8 cellular contexts compared by ENCODE assay signal in genomic region chr7:134140889-134141867, GRCh38. TPM values are rescaled to one million over a fixed set of nuclear protein-coding genes. Genes with fewer than 3 reads are reported as not detected.
DNase-seq lines count a peak whose midpoint lies in the region; ATAC-seq and TF ChIP-seq lines count a peak whose summit lies in the region.

No MANE protein-coding gene starts in this region.

- H3K4me2 ChIP-seq in SK-N-SH, result no peak overlapping the region

- intact Hi-C loops in CD4-positive, alpha-beta T cell (cut with DNase I, micrococcal nuclease), result loop anchor here (5.0 kb wide), 2 partner anchors 216 to 1824 kb away; no protein-coding TSS in a partner anchor
- intact Hi-C loops in left ventricle myocardium inferior (cut with micrococcal nuclease) (no loop called here), psoas muscle (cut with DNase I) (no loop called here)

- no peaks in the 10 kb centered on the region for H3K9me2 ChIP-seq in SK-N-SH

- H3K79me2 ChIP-seq in SK-N-SH (ENCODE audit: insufficient read depth), result no peaks in the 10 kb centered on the region

- no peak overlapping the region for H3K9ac ChIP-seq in SK-N-SH

- H4K20me1 ChIP-seq in SK-N-SH (ENCODE audit: insufficient read depth), result no peaks in the 10 kb centered on the region

- H3K9me3 ChIP-seq in CD4-positive, alpha-beta T cell (ENCODE audit: control insufficient read depth, low read length), result no peaks in the 10 kb centered on the region
- no peaks in the 10 kb centered on the region for H3K9me3 ChIP-seq in SK-N-SH
- no peaks in the 10 kb centered on the region for H3K9me3 ChIP-seq in left ventricle myocardium inferior (replicated peaks)
- no peaks in the 10 kb centered on the region for H3K9me3 ChIP-seq in psoas muscle

- peaks cover 0 to 5% of the 10 kb centered on the region in 2 experiments for H3K36me3 ChIP-seq in SK-N-SH (replicated peaks in 1 of 2; ENCODE audit: control insufficient read depth in 1 of 2, insufficient read depth in 2 of 2, low read length in 1 of 2)
- H3K36me3 ChIP-seq in left ventricle myocardium inferior, result no peaks in the 10 kb centered on the region
- no peaks in the 10 kb centered on the region for H3K36me3 ChIP-seq in psoas muscle (ENCODE audit: insufficient read depth in 1 of 2, low read depth in 1 of 2)

- ATAC-seq in CD4-positive, alpha-beta T cell (ENCODE audit: poor library complexity), result no peak
- ATAC-seq in GM19035 (IDR thresholded peaks at IDR 0.05; ENCODE audit: unreplicated experiment), result peak; percentile 72
- peak; percentile 79 for ATAC-seq in HG03442 (IDR thresholded peaks at IDR 0.05; ENCODE audit: unreplicated experiment)
- ATAC-seq in psoas muscle, result peak; percentile 71 to 90 (median 86)
- ATAC-seq in GM18505 (IDR thresholded peaks at IDR 0.05; ENCODE audit: unreplicated experiment), result no peak

- TF ChIP-seq POLR2A in GM18505 (IDR thresholded peaks at IDR 0.05; ENCODE audit: borderline replicate concordance, extremely low read depth, insufficient read depth, insufficient read length), result no peak

- H3K9me3 Mint-ChIP-seq in CD4-positive, alpha-beta T cell, result no peaks in the 10 kb centered on the region

- H3K4me3 Mint-ChIP-seq in CD4-positive, alpha-beta T cell, result no peak overlapping the region

- peak; percentile 84 for TF ChIP-seq CTCF in CD4-positive, alpha-beta T cell (IDR thresholded peaks at IDR 0.05)
- TF ChIP-seq CTCF in SK-N-SH (IDR thresholded peaks at IDR 0.05) (peak; percentile 98), left ventricle myocardium inferior (IDR thresholded peaks at IDR 0.05; ENCODE audit: borderline replicate concordance) (peak; percentile 94), psoas muscle (IDR thresholded peaks at IDR 0.05) (peak; percentile 87)

- H3K27me3 Mint-ChIP-seq in CD4-positive, alpha-beta T cell, result no peaks in the 10 kb centered on the region

- no peaks in the 10 kb centered on the region for H3K4me1 Mint-ChIP-seq in CD4-positive, alpha-beta T cell (ENCODE audit: low read depth)

- H3K4me3 ChIP-seq in SK-N-SH (ENCODE audit: low read depth in 2 of 2, low read length in 1 of 2) (no peak overlapping the region), left ventricle myocardium inferior (no peak overlapping the region), psoas muscle (no peak overlapping the region)

- H3K36me3 Mint-ChIP-seq in CD4-positive, alpha-beta T cell (ENCODE audit: low read depth), result no peaks in the 10 kb centered on the region

- no peaks in the 10 kb centered on the region for H3K27me3 ChIP-seq in CD4-positive, alpha-beta T cell (ENCODE audit: control insufficient read depth, insufficient read depth, low read length)
- H3K27me3 ChIP-seq in SK-N-SH (ENCODE audit: insufficient read depth) (no peaks in the 10 kb centered on the region), left ventricle myocardium inferior (ENCODE audit: low read depth) (peaks cover 8% of the 10 kb centered on the region), psoas muscle (ENCODE audit: insufficient read depth in 3 of 3, low read length in 2 of 3) (no peaks in the 10 kb centered on the region)

- H2AFZ ChIP-seq in SK-N-SH (ENCODE audit: low read depth), result peak overlapping the region; percentile 76; the same call in 1 of the 2 replicates

- CTCF ChIA-PET in CD4-positive, alpha-beta T cell (lab: Charles Lee), result interaction anchor here (0.6 to 1.5 kb wide), 6 partner anchors 8 to 14 kb away, joined by 3 to 7 read pairs (median 3); partner anchors contain the start of gene LRGUK
- CTCF ChIA-PET in SK-N-SH (lab: Yijun Ruan, JAX), result interaction anchor here (0.5 to 2.4 kb wide), 114 partner anchors 9 to 1823 kb away, joined by 3 to 26 read pairs (median 4); partner anchors contain the start of genes LRGUK and SLC35B4

- no peak overlapping the region for H3K27ac Mint-ChIP-seq in CD4-positive, alpha-beta T cell

- H3F3A ChIP-seq in SK-N-SH (replicated peaks; ENCODE audit: insufficient read depth), result no peaks in the 10 kb centered on the region

- POLR2A ChIA-PET in CD4-positive, alpha-beta T cell (lab: Charles Lee), result interaction anchor here (0.9 kb wide), 1 partner anchor 9 kb away, joined by 3 read pairs; no protein-coding TSS in a partner anchor
- POLR2A ChIA-PET in SK-N-SH (lab: Yijun Ruan, JAX), result interaction anchor here (0.8 kb wide), 1 partner anchor 121 kb away, joined by 3 read pairs; no protein-coding TSS in a partner anchor

- peak; percentile 98 for TF ChIP-seq RAD21 in SK-N-SH (IDR thresholded peaks at IDR 0.05; ENCODE audit: low read length)

- H3K27ac ChIP-seq in CD4-positive, alpha-beta T cell (ENCODE audit: low read depth, low read length), result no peak overlapping the region
- H3K27ac ChIP-seq in SK-N-SH (ENCODE audit: low read depth in 2 of 2, low read length in 1 of 2), result peak overlapping the region in 1 of 2 experiments; percentile 63; a peak in 2 of 4 replicates
- no peak overlapping the region for H3K27ac ChIP-seq in left ventricle myocardium inferior (replicated peaks)
- H3K27ac ChIP-seq in psoas muscle, result no peak overlapping the region

- 58% methylated on average over 18 of the region's 18 CpGs for WGBS in SK-N-SH (ENCODE audit: low lambda C conversion rate)
- 47 to 50% (median 48%) methylated on average over 18 of the region's 18 CpGs for WGBS in psoas muscle, 3 donors

- peaks cover 0 to 20% of the 10 kb centered on the region in 2 experiments; a peak in 2 of 4 replicates for H3K4me1 ChIP-seq in SK-N-SH (ENCODE audit: control insufficient read depth in 1 of 2, insufficient read depth in 2 of 2, low read depth in 1 of 2, low read length in 1 of 2)
- no peaks in the 10 kb centered on the region for H3K4me1 ChIP-seq in left ventricle myocardium inferior
- H3K4me1 ChIP-seq in psoas muscle, result no peaks in the 10 kb centered on the region

- peak; percentile 7 to 54 (median 22) for DNase-seq in CD4-positive, alpha-beta T cell
- DNase-seq in SK-N-SH (peak; percentile 86), amniotic epithelial cell (ENCODE audit: low read depth) (peak; percentile 42), left ventricle myocardium inferior (peak; percentile 66), psoas muscle (peak; percentile 65 to 75)

- peak in 1 of 2 experiments; percentile 49; a peak in 1 of 4 replicates for TF ChIP-seq EP300 in SK-N-SH (IDR thresholded peaks at IDR 0.05; ENCODE audit: borderline replicate concordance in 1 of 2, low read depth in 1 of 2, low read length in 1 of 2)

TF ChIP-seq in SK-N-SH, 30 proteins besides CTCF, POLR2A, EP300 and RAD21 (continues in another document):
- no peak for TF ChIP-seq RXRA (IDR thresholded peaks at IDR 0.05; ENCODE audit: borderline replicate concordance, low read depth)
- peak; percentile 58 for TF ChIP-seq CHD2 (IDR thresholded peaks at IDR 0.05; ENCODE audit: low read length, partially characterized antibody)
- TF ChIP-seq ZBTB33 (IDR thresholded peaks at IDR 0.05; ENCODE audit: borderline replicate concordance, low read depth), result no peak
- no peak for TF ChIP-seq JUND (IDR thresholded peaks at IDR 0.05)
- TF ChIP-seq SMC3 (IDR thresholded peaks at IDR 0.05; ENCODE audit: low read depth, low read length), result peak; percentile 92
- TF ChIP-seq PBX3 (IDR thresholded peaks at IDR 0.05), result no peak
- no peak for TF ChIP-seq FOXJ3 (CRISPR knock-in tag; IDR thresholded peaks at IDR 0.05)
- no peak for TF ChIP-seq TAF1 (IDR thresholded peaks at IDR 0.05; ENCODE audit: borderline replicate concordance, low read depth, low read length)
- peak; percentile 66 for TF ChIP-seq RCOR1 (IDR thresholded peaks at IDR 0.05; ENCODE audit: low read length)
- no peak for TF ChIP-seq FOSL2 (IDR thresholded peaks at IDR 0.05; ENCODE audit: borderline replicate concordance, low read depth)
- no peak for TF ChIP-seq POLR2AphosphoS5 (IDR thresholded peaks at IDR 0.05; ENCODE audit: low read depth, low read length)
- TF ChIP-seq NRF1 (IDR thresholded peaks at IDR 0.05; ENCODE audit: low read depth, low read length), result 0 out of 2 replicates have a peak, but pooled peaks have one; percentile 11
- TF ChIP-seq EZH2phosphoT487 (IDR thresholded peaks at IDR 0.05; ENCODE audit: borderline replicate concordance, low read depth), result no peak
- TF ChIP-seq TEAD4 (IDR thresholded peaks at IDR 0.05; ENCODE audit: borderline replicate concordance, insufficient read depth), result no peak
- TF ChIP-seq FOXM1 (IDR thresholded peaks at IDR 0.05; ENCODE audit: low read depth), result no peak

RNA-seq across cellular contexts. Expression of gene LRGUK, which starts 14.0 kb away (rescaled TPM):
- under 1 TPM; 0.20 to 0.27 TPM for total RNA-seq in CD4-positive, alpha-beta T cell
- 1.5 TPM in 2 replicates for polyA plus RNA-seq in SK-N-SH (2012; rRNA removed)
- 0.62 and 0.70 TPM in 2 replicates for polyA plus RNA-seq in SK-N-SH (2012; cell fraction: cytosol; rRNA removed)
- 11.9 and 16.8 TPM in 2 replicates for polyA plus RNA-seq in SK-N-SH (2012; cell fraction: nucleus; rRNA removed)
- 0.19 TPM for total RNA-seq in left ventricle myocardium inferior
- under 1 TPM; 0.07 to 0.43 (median 0.20) TPM for total RNA-seq in psoas muscle
- polyA plus RNA-seq in psoas muscle, result under 1 TPM in 2 of 3 donors, not detected in 1; 0.13 to 0.17 TPM

Comparison
In these comparisons a context has a peak if more than half of its experiments do, and no peak if none do; other contexts are left out.
1. ATAC-seq: peak in GM19035 (single experiment), HG03442 (single experiment) and psoas muscle (4 of 4); none in CD4-positive, alpha-beta T cell (single experiment) and GM18505 (single experiment).
2. DNase-seq: peak in every context shown above with its lines; median percentile 86 in SK-N-SH; 70 in psoas muscle; 66 in left ventricle myocardium inferior; 42 in amniotic epithelial cell; 22 in CD4-positive, alpha-beta T cell.
3. intact Hi-C loops: an anchor here in CD4-positive, alpha-beta T cell (5.0 kb wide); none called in left ventricle myocardium inferior and psoas muscle.
4. Peak in every context shown above with its lines, with median percentiles within 50 percentile points of each other: CTCF ChIP-seq.